Comparison of ENCODE assay signal across 8 cellular contexts in the genomic region with DNA sequence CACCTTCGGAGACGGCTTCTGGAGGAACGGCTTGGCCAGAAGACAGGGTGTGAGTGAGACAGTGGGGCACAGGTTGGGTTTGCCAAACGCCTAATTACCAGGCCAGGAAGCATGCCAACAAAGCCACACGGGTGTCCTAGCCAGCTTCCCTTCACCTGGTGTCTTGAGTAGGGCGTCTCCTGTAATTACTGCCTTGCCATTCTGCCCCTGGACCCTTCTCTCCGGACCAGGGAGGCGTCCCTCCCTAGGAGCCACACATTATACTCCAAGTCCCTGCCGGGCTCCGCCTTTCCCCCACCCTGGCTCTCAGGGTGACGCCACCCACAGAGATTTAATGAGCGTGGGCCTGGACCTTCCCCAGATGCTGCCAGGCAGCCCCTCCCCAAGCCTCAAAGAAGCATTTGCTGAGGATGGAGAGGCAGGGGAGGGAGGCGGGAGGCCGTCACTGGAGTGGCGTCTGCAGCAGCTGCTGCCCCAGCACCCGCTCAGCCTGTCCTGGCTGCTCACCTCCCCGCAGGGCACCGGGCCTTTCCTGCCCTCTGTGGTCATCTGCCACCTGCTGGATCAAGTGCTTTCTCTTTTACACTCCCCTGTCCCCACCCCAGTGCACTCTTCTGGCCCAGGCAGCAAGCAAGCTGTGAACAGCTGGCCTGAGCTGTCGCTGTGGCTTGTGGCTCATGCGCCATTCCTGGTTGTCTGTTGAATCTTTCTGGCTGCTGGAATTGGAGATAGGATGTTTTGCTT. TPM values are rescaled to one million over a fixed set of nuclear protein-coding genes. Genes with fewer than 3 reads are reported as not detected.
DNase-seq lines count a peak whose midpoint lies in the region; ATAC-seq and TF ChIP-seq lines count a peak whose summit lies in the region.

No MANE protein-coding gene starts in this region.

- H3K9ac ChIP-seq in HUES64 (ENCODE audit: low read depth, low read length): no peak overlapping the region

- H3K4me3 Mint-ChIP-seq in activated CD4-positive, alpha-beta memory T cell treated with anti-CD3 and anti-CD28 coated beads for 36 hours: peak overlapping the region; percentile 9

- no peak for ATAC-seq in GM19395 (IDR thresholded peaks at IDR 0.05; ENCODE audit: unreplicated experiment)
- ATAC-seq in HG02840 (IDR thresholded peaks at IDR 0.05; ENCODE audit: low FRiP score, unreplicated experiment): no peak
- ATAC-seq in GM19397 (IDR thresholded peaks at IDR 0.05; ENCODE audit: unreplicated experiment): no peak

- TF ChIP-seq CTCF in AG09309 (IDR thresholded peaks at IDR 0.05; ENCODE audit: control insufficient read depth, insufficient read depth, low read depth, low read length, missing control alignments): peak; percentile 7

- CTCF ChIA-PET in activated CD4-positive, alpha-beta memory T cell treated with anti-CD3 and anti-CD28 coated beads for 36 hours (lab: Charles Lee): no interaction called here

- intact Hi-C loops in activated CD4-positive, alpha-beta memory T cell treated with anti-CD3 and anti-CD28 coated beads for 36 hours (cut with micrococcal nuclease): no loop called here

- H3K27ac ChIP-seq in HUES64 (ENCODE audit: low read depth, low read length): peak overlapping the region; percentile 65; the same call in 1 of the 2 replicates

- POLR2A ChIA-PET in activated CD4-positive, alpha-beta memory T cell treated with anti-CD3 and anti-CD28 coated beads for 36 hours (lab: Charles Lee): interaction anchor here (0.5 to 1.8 kb wide), 4 partner anchors 11 to 35 kb away, joined by 3 to 5 read pairs (median 3); no protein-coding TSS in a partner anchor

- 84% methylated on average over 20 of the region's 20 CpGs for WGBS in HUES64

- peak overlapping the region; percentile 42 for H3K27ac Mint-ChIP-seq in activated CD4-positive, alpha-beta memory T cell treated with anti-CD3 and anti-CD28 coated beads for 36 hours

- no peaks in the 10 kb centered on the region for H3K9me3 Mint-ChIP-seq in activated CD4-positive, alpha-beta memory T cell treated with anti-CD3 and anti-CD28 coated beads for 36 hours

- peaks cover 80% of the 10 kb centered on the region for H3K36me3 Mint-ChIP-seq in activated CD4-positive, alpha-beta memory T cell treated with anti-CD3 and anti-CD28 coated beads for 36 hours

- peaks cover 24% of the 10 kb centered on the region; the same call in 1 of the 2 replicates for H3K36me3 ChIP-seq in HUES64 (ENCODE audit: insufficient read depth, low read length)

- H3K9me3 ChIP-seq in HUES64 (ENCODE audit: insufficient read depth, low read depth, low read length): no peaks in the 10 kb centered on the region

- peaks cover 37% of the 10 kb centered on the region for H3K4me1 Mint-ChIP-seq in activated CD4-positive, alpha-beta memory T cell treated with anti-CD3 and anti-CD28 coated beads for 36 hours (ENCODE audit: low read depth)

- H3K4me3 ChIP-seq in AG09309 (ENCODE audit: control insufficient read depth, low read depth, low read length): no peak overlapping the region
- no peak overlapping the region for H3K4me3 ChIP-seq in HUES64 (ENCODE audit: low read length)

- DNase-seq in AG09309 (ENCODE audit: low read depth): no peak
- no peak for DNase-seq in activated CD4-positive, alpha-beta memory T cell treated with anti-CD3 and anti-CD28 coated beads for 36 hours
- DNase-seq in kidney tubule cell (ENCODE audit: low spot score): peak; percentile 52
- DNase-seq in 8988T: no peak

- H3K27me3 ChIP-seq in HUES64 (ENCODE audit: insufficient read depth, low read length): no peaks in the 10 kb centered on the region

- H3K4me1 ChIP-seq in HUES64 (ENCODE audit: insufficient read depth, low read length): peaks cover 8% of the 10 kb centered on the region; the same call in 1 of the 2 replicates

- H3K27me3 Mint-ChIP-seq in activated CD4-positive, alpha-beta memory T cell treated with anti-CD3 and anti-CD28 coated beads for 36 hours: no peaks in the 10 kb centered on the region

RNA-seq across cellular contexts. Expression of gene FOSL2, which starts 20.7 kb away (rescaled TPM):
- 1.4 TPM for polyA plus RNA-seq in HUES64 (2013, experiment 1 of 2)
- polyA plus RNA-seq in HUES64 (2013, experiment 2 of 2): 1.0 TPM
- 100 to 1,000 TPM; 172 to 182 TPM for total RNA-seq in activated CD4-positive, alpha-beta memory T cell treated with anti-CD3 and anti-CD28 coated beads for 36 hours
